In the genomic region with DNA sequence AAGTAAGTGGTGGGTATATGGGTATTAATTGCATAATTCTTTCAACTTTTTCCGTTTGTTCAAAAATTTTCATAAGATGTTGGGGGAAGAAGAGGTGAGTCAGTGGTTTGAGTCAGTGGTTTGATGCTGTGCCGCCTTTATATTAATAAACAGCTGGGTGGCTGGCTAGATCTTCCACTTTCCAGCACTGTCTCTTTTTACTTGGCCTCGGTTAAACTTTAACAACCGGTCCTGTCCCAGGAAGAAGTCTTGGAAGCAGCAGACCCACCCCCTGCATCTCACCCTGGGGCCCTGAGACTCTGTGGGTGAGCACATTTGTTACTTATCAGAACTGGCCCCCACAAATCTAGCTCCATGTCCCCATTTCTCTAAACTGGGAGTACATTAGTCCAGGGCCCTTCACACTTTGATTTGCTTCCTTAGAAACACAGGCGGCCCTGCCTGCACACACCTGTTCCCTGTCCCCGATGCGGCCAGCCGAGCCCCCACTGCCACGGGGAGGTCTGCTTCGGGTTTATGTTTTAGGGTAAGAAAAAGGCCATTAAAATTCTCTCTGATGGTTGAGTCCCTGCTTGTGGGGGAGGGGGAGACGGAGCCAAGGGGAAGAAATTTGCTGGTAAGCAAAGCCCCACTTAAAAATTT, we compare ENCODE assay signal across 8 cellular contexts.
DNase-seq lines count a peak whose midpoint lies in the region; ATAC-seq lines count a peak whose summit lies in the region.

No MANE protein-coding gene starts in this region.

- no peaks in the 10 kb centered on the region for H3K27me3 ChIP-seq in HUES64 (ENCODE audit: insufficient read depth, low read length)

- peaks cover 13% of the 10 kb centered on the region for H3K36me3 ChIP-seq in HUES64 (ENCODE audit: insufficient read depth, low read length)

- 20% methylated on average over 11 of the region's 11 CpGs for WGBS in HUES64

- peak overlapping the region; percentile 85 for H3K27ac ChIP-seq in HUES64 (ENCODE audit: low read depth, low read length)

- no peaks in the 10 kb centered on the region for H3K27me3 Mint-ChIP-seq in activated T-cell treated with anti-CD3 and anti-CD28 coated beads, Interleukin-2, amount 50 U/mL, for 72 hours (ENCODE audit: low read depth)
- H3K27me3 Mint-ChIP-seq in stimulated activated memory B cell treated with anti-CD40 and anti-IgM and Interleukin-4, amounts not matched to agents 10 μg/mL and 1 μg/mL and 100 μg/mL, for 72 hours: peaks cover 66% of the 10 kb centered on the region

- peak overlapping the region; percentile 55 for H3K27ac Mint-ChIP-seq in activated T-cell treated with anti-CD3 and anti-CD28 coated beads, Interleukin-2, amount 50 U/mL, for 72 hours
- H3K27ac Mint-ChIP-seq in stimulated activated memory B cell treated with anti-CD40 and anti-IgM and Interleukin-4, amounts not matched to agents 10 μg/mL and 1 μg/mL and 100 μg/mL, for 72 hours: no peak overlapping the region

- peaks cover 28% of the 10 kb centered on the region for H3K9me3 ChIP-seq in HUES64 (ENCODE audit: insufficient read depth, low read depth, low read length)
- peaks cover 2% of the 10 kb centered on the region for H3K9me3 ChIP-seq in iPS-18c (ENCODE audit: control insufficient read depth, insufficient read depth, low read length)

- peak overlapping the region; percentile 54 for H3K4me3 ChIP-seq in HUES64 (ENCODE audit: low read length)
- peak overlapping the region; percentile 52 for H3K4me3 ChIP-seq in iPS-18c (ENCODE audit: insufficient read depth, low read depth, low read length)

- H3K36me3 Mint-ChIP-seq in activated T-cell treated with anti-CD3 and anti-CD28 coated beads, Interleukin-2, amount 50 U/mL, for 72 hours (ENCODE audit: insufficient read depth in 2 of 2): peaks cover 12 to 19% of the 10 kb centered on the region in 2 donors
- peaks cover 6% of the 10 kb centered on the region for H3K36me3 Mint-ChIP-seq in stimulated activated memory B cell treated with anti-CD40 and anti-IgM and Interleukin-4, amounts not matched to agents 10 μg/mL and 1 μg/mL and 100 μg/mL, for 72 hours

- DNase-seq in ELR (ENCODE audit: low read depth): peak; percentile 58
- DNase-seq in activated T-cell treated with anti-CD3 and anti-CD28 coated beads, Interleukin-2, amount 50 U/mL, for 72 hours: peak in 1 of 2 donors; percentile 17
- DNase-seq in KBM-7: no peak
- DNase-seq in NCI-H128 (lab: John Stamatoyannopoulos, UW; ENCODE audit: unreplicated experiment): no peak

- in situ Hi-C loops in KBM-7 (cut with MboI; ENCODE audit: low pct_unique_long_range_greater_than_20kb, low sequenced_read_pairs): no loop called here

- peak overlapping the region; percentile 83 for H3K9ac ChIP-seq in HUES64 (ENCODE audit: low read depth, low read length)

- H3K4me1 Mint-ChIP-seq in activated T-cell treated with anti-CD3 and anti-CD28 coated beads, Interleukin-2, amount 50 U/mL, for 72 hours (ENCODE audit: low read depth): peaks cover 9% of the 10 kb centered on the region
- peaks cover 13% of the 10 kb centered on the region for H3K4me1 Mint-ChIP-seq in stimulated activated memory B cell treated with anti-CD40 and anti-IgM and Interleukin-4, amounts not matched to agents 10 μg/mL and 1 μg/mL and 100 μg/mL, for 72 hours

- peaks cover 12 to 18% of the 10 kb centered on the region in 2 donors for H3K9me3 Mint-ChIP-seq in activated T-cell treated with anti-CD3 and anti-CD28 coated beads, Interleukin-2, amount 50 U/mL, for 72 hours
- peaks cover 19% of the 10 kb centered on the region for H3K9me3 Mint-ChIP-seq in stimulated activated memory B cell treated with anti-CD40 and anti-IgM and Interleukin-4, amounts not matched to agents 10 μg/mL and 1 μg/mL and 100 μg/mL, for 72 hours

- H3K4me3 Mint-ChIP-seq in activated T-cell treated with anti-CD3 and anti-CD28 coated beads, Interleukin-2, amount 50 U/mL, for 72 hours: peak overlapping the region; percentile 69 to 80
- H3K4me3 Mint-ChIP-seq in stimulated activated memory B cell treated with anti-CD40 and anti-IgM and Interleukin-4, amounts not matched to agents 10 μg/mL and 1 μg/mL and 100 μg/mL, for 72 hours: peak overlapping the region; percentile 64

- peaks cover 7% of the 10 kb centered on the region; the same call in 1 of the 2 replicates for H3K4me1 ChIP-seq in HUES64 (ENCODE audit: insufficient read depth, low read length)

- ATAC-seq in activated T-cell treated with anti-CD3 and anti-CD28 coated beads, Interleukin-2, amount 50 U/mL, for 72 hours (replicated peaks in 1 of 2): peak; percentile 20 to 23
- ATAC-seq in stimulated activated memory B cell treated with anti-CD40 and anti-IgM and Interleukin-4, amounts not matched to agents 10 μg/mL and 1 μg/mL and 100 μg/mL, for 72 hours: peak; percentile 36
- no peak for ATAC-seq in GM19452 (IDR thresholded peaks at IDR 0.05; ENCODE audit: unreplicated experiment)
